ENCODE assay signal across 24 cellular contexts in the genomic region with DNA sequence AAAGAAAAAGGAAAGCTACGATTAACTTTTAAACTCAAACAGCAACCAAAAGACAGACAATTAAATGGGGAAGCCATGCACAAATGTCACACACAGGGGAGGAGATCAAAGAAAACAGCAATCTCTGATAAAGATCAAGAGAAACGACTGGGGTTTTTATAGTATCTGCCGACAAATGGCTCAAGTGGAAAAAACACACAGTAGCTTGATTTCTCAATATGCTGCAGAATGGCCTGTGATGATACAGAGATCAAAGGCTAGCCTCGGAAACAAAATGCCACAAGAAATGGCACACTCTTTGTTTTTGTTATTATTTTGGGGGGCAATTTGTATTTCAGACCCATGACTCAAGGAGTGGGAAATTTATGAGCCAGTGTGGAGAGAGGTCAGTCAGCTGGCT.
"Had no signal": no experiment of that assay in that cellular context is flagged by ENCODE, and none has a peak within 500 bp of the region (broad histone marks: within the 10 kb centered on the region; RNA-seq: fewer than 3 reads in every experiment).

No MANE protein-coding gene starts in this region.

- H3K4me1 ChIP-seq: left ventricle myocardium inferior, right atrium auricular region, right lobe of liver, stomach, testis, vagina had no signal

- H3K27ac Mint-ChIP-seq: mesothelial cell of epicardium; naive B cell; natural killer cell; progenitor cell of endocrine pancreas; stimulated activated naive B cell treated with anti-CD40 and anti-IgM and Interleukin-4, amounts not matched to agents 10 μg/mL and 1 μg/mL and 100 μg/mL, for 72 hours had no signal

- H3K9me3 Mint-ChIP-seq: natural killer cell had no signal

- H3K4me3 ChIP-seq: left ventricle myocardium inferior, lung, ovary, right atrium auricular region, right lobe of liver, smooth muscle cell, stomach, testis, thyroid gland, transverse colon, upper lobe of left lung, vagina had no signal

- H3K27ac ChIP-seq: left ventricle myocardium inferior, ovary, right atrium auricular region, right lobe of liver, stomach, testis, thyroid gland, transverse colon, upper lobe of left lung, vagina had no signal

- H3K36me3 ChIP-seq: left ventricle myocardium inferior, ovary, right atrium auricular region, right lobe of liver, stomach, thyroid gland, transverse colon, upper lobe of left lung, vagina had no signal

- H3K4me1 Mint-ChIP-seq: naive B cell; stimulated activated naive B cell treated with anti-CD40 and anti-IgM and Interleukin-4, amounts not matched to agents 10 μg/mL and 1 μg/mL and 100 μg/mL, for 72 hours had no signal

- H3K27me3 ChIP-seq: ovary, right atrium auricular region, right lobe of liver, testis, thyroid gland, transverse colon, upper lobe of left lung, vagina had no signal

- ATAC-seq: natural killer cell; right lobe of liver; stimulated activated naive B cell treated with anti-CD40 and anti-IgM and Interleukin-4, amounts not matched to agents 10 μg/mL and 1 μg/mL and 100 μg/mL, for 72 hours; stimulated activated naive CD8-positive, alpha-beta T cell treated with anti-CD3 and anti-CD28 coated beads, Interleukin-15, Interleukin-2, amounts not matched to agents 100 U/mL and 50 U/mL, for 24 hours had no signal

- H3K9me3 ChIP-seq: right lobe of liver, testis, thyroid gland, transverse colon, vagina had no signal

- H3K36me3 Mint-ChIP-seq: mesothelial cell of epicardium; naive B cell; natural killer cell; stimulated activated naive B cell treated with anti-CD40 and anti-IgM and Interleukin-4, amounts not matched to agents 10 μg/mL and 1 μg/mL and 100 μg/mL, for 72 hours had no signal

- DNase-seq: hippocampal formation; kidney; left ventricle myocardium inferior; mesendoderm; naive B cell; natural killer cell; ovary; right lobe of liver; stimulated activated CD4-positive, alpha-beta T cell treated with anti-CD3 and anti-CD28 coated beads, Interleukin-1b, Interleukin-23, amount 100 ng/mL, for 48 hours; stimulated activated CD4-positive, alpha-beta T cell treated with anti-CD3 and anti-CD28 coated beads, Interleukin-2, amount 100 ng/mL, for 48 hours; stimulated activated CD4-positive, alpha-beta T cell treated with anti-CD3 and anti-CD28 coated beads, Interleukin-4, amount 100 ng/mL, for 4 hours; stimulated activated naive B cell treated with anti-CD40 and anti-IgM and Interleukin-4, amounts not matched to agents 10 μg/mL and 1 μg/mL and 100 μg/mL, for 72 hours; stimulated activated naive CD8-positive, alpha-beta T cell treated with anti-CD3 and anti-CD28 coated beads, Interleukin-15, Interleukin-2, amounts not matched to agents 100 U/mL and 50 U/mL, for 24 hours; stomach; testis; thyroid gland; transverse colon; upper lobe of left lung had no signal

- H3K4me3 Mint-ChIP-seq: mesothelial cell of epicardium; naive B cell; natural killer cell; stimulated activated naive B cell treated with anti-CD40 and anti-IgM and Interleukin-4, amounts not matched to agents 10 μg/mL and 1 μg/mL and 100 μg/mL, for 72 hours had no signal
